9 cellular contexts compared by ENCODE assay signal in the genomic region with DNA sequence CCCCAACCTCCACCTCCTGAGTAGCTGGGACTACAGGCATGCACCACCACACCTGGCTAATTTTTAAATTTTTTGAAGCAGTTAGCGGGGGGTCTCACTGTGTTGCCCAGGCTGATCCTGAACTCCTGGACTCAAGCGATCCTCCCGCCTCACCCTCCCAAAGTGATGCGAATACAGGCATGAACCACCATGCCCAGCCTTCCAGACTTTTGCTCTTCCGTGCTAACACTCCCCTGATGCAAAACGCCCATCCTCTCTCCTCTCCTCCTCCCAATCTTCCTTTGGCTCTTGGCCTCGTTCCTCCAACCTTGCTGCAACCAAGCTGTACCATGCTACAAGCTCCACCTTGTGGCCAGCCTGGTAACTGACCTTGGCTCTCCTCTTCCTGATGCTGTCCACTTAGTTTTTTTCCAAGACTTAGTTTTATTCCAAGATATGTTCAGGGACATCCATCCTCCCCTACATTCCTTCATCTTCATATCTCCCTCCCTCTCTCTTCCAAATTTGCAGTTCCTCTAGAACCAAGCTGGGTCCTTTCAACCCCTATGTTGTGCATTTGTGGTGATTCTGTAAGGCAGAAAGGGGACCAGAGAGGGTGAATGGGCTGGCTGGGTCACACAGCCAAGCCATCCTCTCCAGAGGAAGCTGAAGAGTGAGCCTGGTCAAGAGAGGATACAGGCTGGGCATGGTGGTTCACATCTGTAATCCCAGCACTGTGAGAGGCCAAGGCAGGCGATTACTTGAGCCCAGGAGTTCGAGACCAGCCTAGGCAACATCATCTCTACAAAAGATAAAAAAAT. TPM values are rescaled to one million over a fixed set of nuclear protein-coding genes. Genes with fewer than 3 reads are reported as not detected.
DNase-seq lines count a peak whose midpoint lies in the region; ATAC-seq and TF ChIP-seq lines count a peak whose summit lies in the region.
"Had no signal": no experiment of that assay in that cellular context is flagged by ENCODE, and none has a peak within 500 bp of the region (broad histone marks: within the 10 kb centered on the region; RNA-seq: fewer than 3 reads in every experiment).

No MANE protein-coding gene starts in this region.

- no peaks in the 10 kb centered on the region for H3K9me3 ChIP-seq in CD8-positive, alpha-beta T cell (ENCODE audit: low read length)

- no peak overlapping the region for H4K5ac ChIP-seq in mesendoderm (ENCODE audit: low read length)

- no peak for ATAC-seq in CD8-positive, alpha-beta T cell
- ATAC-seq in WTC11 (no peak), HG02970 (IDR thresholded peaks at IDR 0.05; ENCODE audit: low FRiP score, unreplicated experiment) (no peak)

- H2BK5ac ChIP-seq in mesendoderm (ENCODE audit: low read length) = no peak overlapping the region

- no peak overlapping the region for H2AK5ac ChIP-seq in mesendoderm (ENCODE audit: low read length)

- no peak overlapping the region for H3K27ac Mint-ChIP-seq in CD8-positive, alpha-beta T cell
- H3K27ac Mint-ChIP-seq in WTC11 = no peak overlapping the region

- H3K9ac ChIP-seq in mesendoderm (ENCODE audit: low read length) = no peak overlapping the region

- H3K36me3 Mint-ChIP-seq in CD8-positive, alpha-beta T cell = peaks cover 3% of the 10 kb centered on the region
- H3K36me3 Mint-ChIP-seq in WTC11 = peaks cover 12% of the 10 kb centered on the region

- H2BK120ac ChIP-seq in mesendoderm (ENCODE audit: low read depth, low read length) = no peak overlapping the region

- peak; percentile 27 for TF ChIP-seq CTCF in CD8-positive, alpha-beta T cell (IDR thresholded peaks at IDR 0.05)
- peak; percentile 40 for TF ChIP-seq CTCF in GM13977 (IDR thresholded peaks at IDR 0.05; ENCODE audit: extremely low read depth, insufficient read depth, missing control alignments)
- peak; percentile 62 for TF ChIP-seq CTCF in WTC11 (IDR thresholded peaks at IDR 0.05)

- peaks cover 21% of the 10 kb centered on the region for H3K27me3 Mint-ChIP-seq in CD8-positive, alpha-beta T cell (ENCODE audit: low read depth)
- peaks cover 40% of the 10 kb centered on the region for H3K27me3 Mint-ChIP-seq in WTC11 (ENCODE audit: low read depth)

- WGBS in mesendoderm (ENCODE audit: extremely low coverage, insufficient coverage, low lambda C conversion rate) = no CpG with 5 or more reads among the region's 9 CpGs

- H3K4ac ChIP-seq in mesendoderm (ENCODE audit: low read depth, low read length) = no peak overlapping the region

- H2BK15ac ChIP-seq in mesendoderm (replicated peaks; ENCODE audit: low read depth) = no peak overlapping the region

- H3K79me2 ChIP-seq in mesendoderm (ENCODE audit: control insufficient read depth, insufficient read depth, low read length) = no peaks in the 10 kb centered on the region

- H3K27me3 ChIP-seq in CD8-positive, alpha-beta T cell (ENCODE audit: insufficient read depth, low read length) = peaks cover 3% of the 10 kb centered on the region
- no peaks in the 10 kb centered on the region for H3K27me3 ChIP-seq in mesendoderm (ENCODE audit: insufficient read depth, low read length, poor library complexity)
- H3K27me3 ChIP-seq: vagina had no signal

- DNase-seq in CD8-positive, alpha-beta T cell = peak in 1 of 7 experiments; percentile 8
- DNase-seq in GM13977 (ENCODE audit: low spot score) (no peak), WTC11 (ENCODE audit: low spot score) (peak; percentile 74), mesendoderm (peak; percentile 53), NCI-H226 (no peak), cerebellar cortex (ENCODE audit: low spot score) (no peak), kidney tubule cell (ENCODE audit: low spot score) (no peak)

- H3K4me3 ChIP-seq in CD8-positive, alpha-beta T cell (ENCODE audit: low read depth, low read length) = no peak overlapping the region
- H3K4me3 ChIP-seq in mesendoderm (ENCODE audit: low read length) = no peak overlapping the region
- H3K4me3 ChIP-seq: vagina had no signal

- no peaks in the 10 kb centered on the region for H3K79me1 ChIP-seq in mesendoderm (ENCODE audit: low read length)

- POLR2A ChIA-PET in CD8-positive, alpha-beta T cell (lab: Charles Lee) = no interaction called here
- POLR2A ChIA-PET in WTC11 (lab: Charles Lee) = no interaction called here

- H3K9me3 Mint-ChIP-seq in CD8-positive, alpha-beta T cell = peaks cover 10% of the 10 kb centered on the region
- peaks cover 22% of the 10 kb centered on the region for H3K9me3 Mint-ChIP-seq in WTC11

- H3K27ac ChIP-seq in CD8-positive, alpha-beta T cell (ENCODE audit: low read depth, low read length) = no peak overlapping the region
- H3K27ac ChIP-seq in mesendoderm (ENCODE audit: low read depth, low read length) = no peak overlapping the region
- H3K27ac ChIP-seq: vagina had no signal

- H3K4me1 Mint-ChIP-seq in CD8-positive, alpha-beta T cell (ENCODE audit: low read depth) = no peaks in the 10 kb centered on the region
- H3K4me1 Mint-ChIP-seq in WTC11 = peaks cover 21% of the 10 kb centered on the region

- CTCF ChIA-PET in CD8-positive, alpha-beta T cell (lab: Charles Lee) = no interaction called here
- CTCF ChIA-PET in WTC11 (lab: Charles Lee) = interaction anchor here (0.6 to 1.9 kb wide), 10 partner anchors 12 to 331 kb away, joined by 3 to 11 read pairs (median 6); partner anchors contain the start of genes RPL36 and TINCR

- H3K4me1 ChIP-seq in CD8-positive, alpha-beta T cell (ENCODE audit: insufficient read depth, low read length) = no peaks in the 10 kb centered on the region
- peaks cover 4% of the 10 kb centered on the region for H3K4me1 ChIP-seq in mesendoderm (ENCODE audit: control insufficient read depth, low read depth, low read length)

- H3K36me3 ChIP-seq in CD8-positive, alpha-beta T cell (ENCODE audit: insufficient read depth, low read length) = no peaks in the 10 kb centered on the region
- H3K36me3 ChIP-seq in mesendoderm (ENCODE audit: control insufficient read depth, insufficient read depth, low read length) = no peaks in the 10 kb centered on the region

- in situ Hi-C loops in GM13977 (cut with MboI; ENCODE audit: low pct_unique_long_range_greater_than_20kb, low sequenced_read_pairs, unreplicated experiment) = no loop called here

- H3K18ac ChIP-seq in mesendoderm (ENCODE audit: low read length) = no peak overlapping the region

- H4K8ac ChIP-seq in mesendoderm (ENCODE audit: low read depth, low read length) = no peak overlapping the region

- H3K23ac ChIP-seq in mesendoderm (ENCODE audit: low read length) = no peak overlapping the region

- H3K4me2 ChIP-seq in mesendoderm (ENCODE audit: low read length) = no peak overlapping the region

- no peak overlapping the region for H3K56ac ChIP-seq in mesendoderm (ENCODE audit: low read length)

- intact Hi-C loops in CD8-positive, alpha-beta T cell (cut with DNase I, micrococcal nuclease) = no loop called here

- H3K4me3 Mint-ChIP-seq in CD8-positive, alpha-beta T cell = no peak overlapping the region
- no peak overlapping the region for H3K4me3 Mint-ChIP-seq in WTC11

TF ChIP-seq in WTC11, 78 proteins besides CTCF, POLR2A, EP300 and RAD21:
- TF ChIP-seq ZNF121 (CRISPR knock-in tag; IDR thresholded peaks at IDR 0.05) = peak; percentile 76; the same call in 1 of the 2 replicates
- TF ChIP-seq ZNF532 (CRISPR knock-in tag; IDR thresholded peaks at IDR 0.05; ENCODE audit: borderline replicate concordance) = no peak
TF ChIP-seq in WTC11: peak in this region for 1.

RNA-seq across cellular contexts. Expression of gene TINCR, which starts 32.8 kb away (rescaled TPM):
- 1 to 10 TPM; 1.1 to 1.8 TPM for total RNA-seq in CD8-positive, alpha-beta T cell
- total RNA-seq in WTC11 (2021) = 0.60 to 0.85 TPM (median 0.76 TPM) in 3 replicates
- 0.21 TPM for polyA plus RNA-seq in mesendoderm (2013, experiment 1 of 2)
- polyA plus RNA-seq in mesendoderm (2013, experiment 2 of 2) = 0.13 TPM

Comparison
In these comparisons a context has a peak if more than half of its experiments do, and no peak if none do; other contexts are left out.
1. DNase-seq: peak in WTC11 (single experiment) and mesendoderm (single experiment); none in GM13977 (single experiment), NCI-H226 (single experiment), cerebellar cortex (single experiment) and kidney tubule cell (single experiment).
2. Peak in every context shown above with its lines, with median percentiles within 50 percentile points of each other: CTCF ChIP-seq.